26 cellular contexts compared by ENCODE assay signal in genomic region chr3:12062605-12063004, GRCh38. TPM values are rescaled to one million over a fixed set of nuclear protein-coding genes. Genes with fewer than 3 reads are reported as not detected.
DNase-seq lines count a peak whose midpoint lies in the region; ATAC-seq, FAIRE-seq and TF ChIP-seq lines count a peak whose summit lies in the region.
"Had no signal": no experiment of that assay in that cellular context is flagged by ENCODE, and none has a peak within 500 bp of the region (broad histone marks: within the 10 kb centered on the region; RNA-seq: fewer than 3 reads in every experiment).

No MANE protein-coding gene starts in this region.

- no peak for TF ChIP-seq POLR2A in HepG2 (IDR thresholded peaks at IDR 0.05; ENCODE audit: insufficient read depth in 1 of 2, low read depth in 2 of 2, low read length in 2 of 2)
- no peak for TF ChIP-seq POLR2A in right lobe of liver (IDR thresholded peaks at IDR 0.05)
- TF ChIP-seq POLR2A in K562 (conservative IDR thresholded peaks at IDR 0.05): no peak

- no peak overlapping the region for H2AFZ ChIP-seq in HepG2 (ENCODE audit: low read length)
- H2AFZ ChIP-seq in K562 (ENCODE audit: low read depth, low read length): no peak overlapping the region

- TF ChIP-seq RAD21 in HepG2 (CRISPR knock-in tag; IDR thresholded peaks at IDR 0.05): no peak
- TF ChIP-seq RAD21 in K562 (CRISPR knock-in tag; conservative IDR thresholded peaks at IDR 0.05 in 1 of 2, IDR thresholded peaks at IDR 0.05 in 1 of 2): no peak

- H3K9me1 ChIP-seq in K562 (ENCODE audit: control insufficient read depth, insufficient read depth, low read length): no peaks in the 10 kb centered on the region

- intact Hi-C loops in HepG2 (cut with micrococcal nuclease; ENCODE audit: unreplicated experiment): no loop called here
- intact Hi-C loops in right lobe of liver (cut with DNase I): no loop called here
- intact Hi-C loops in K562 (cut with micrococcal nuclease): no loop called here

- FAIRE-seq in HepG2 (lab: Jason Lieb, UNC) (no peak), K562 (lab: Jason Lieb, UNC) (no peak)
- FAIRE-seq: GM12878, GM12892, GM19239 had no signal

- no peaks in the 10 kb centered on the region; a peak in 1 of 5 replicates for H3K27me3 ChIP-seq in HepG2 (ENCODE audit: control insufficient read depth in 1 of 2, insufficient read depth in 2 of 2, low read length in 2 of 2)
- H3K27me3 ChIP-seq in right lobe of liver: no peaks in the 10 kb centered on the region
- no peaks in the 10 kb centered on the region for H3K27me3 ChIP-seq in K562 (ENCODE audit: control insufficient read depth in 2 of 2, insufficient read depth in 2 of 2, low read length in 2 of 2)
- H3K27me3 ChIP-seq: BE2C, BLaER1 had no signal

- H3K4me1 ChIP-seq in HepG2 (ENCODE audit: insufficient read depth, low read length) (no peaks in the 10 kb centered on the region), right lobe of liver (no peaks in the 10 kb centered on the region), K562 (replicated peaks in 1 of 2; ENCODE audit: control insufficient read depth in 2 of 2, insufficient read depth in 2 of 2, low read length in 2 of 2) (no peaks in the 10 kb centered on the region)
- H3K4me1 ChIP-seq: BLaER1 had no signal

- H4K20me1 ChIP-seq in HepG2 (ENCODE audit: insufficient read depth, low read length): no peaks in the 10 kb centered on the region
- no peaks in the 10 kb centered on the region for H4K20me1 ChIP-seq in K562 (replicated peaks; ENCODE audit: control insufficient read depth, insufficient read depth, low read length)
- H4K20me1 ChIP-seq: BLaER1 had no signal

- DNase-seq in HepG2 (ENCODE audit: low spot score): no peak
- no peak for DNase-seq in right lobe of liver
- peak; percentile 41 for DNase-seq in NCI-H526 treated with DMSO at 0.1 percent for 48 hours (lab: John Stamatoyannopoulos, UW)
- no peak for DNase-seq in K562 (ENCODE audit: extremely low read depth in 1 of 4, low spot score in 3 of 4)
- DNase-seq: ACHN; BE2C; C1 segment of cervical spinal cord; CD4-positive, alpha-beta memory T cell; CD4-positive, CD25-positive, alpha-beta regulatory T cell; CD8-positive, alpha-beta memory T cell; COR-L47; DMS 273 treated with DMSO at 0.1 percent for 48 hours; DMS153; DMS53; DMS79; DND-41; EL; GDM1 had no signal

- no peak overlapping the region for H3K9ac ChIP-seq in HepG2 (ENCODE audit: insufficient read depth, low read depth, low read length)
- no peak overlapping the region for H3K9ac ChIP-seq in K562 (ENCODE audit: insufficient read depth in 1 of 2, low read depth in 2 of 2, low read length in 2 of 2)
- H3K9ac ChIP-seq: BLaER1 had no signal

- TF ChIP-seq EP300 in HepG2 (IDR thresholded peaks at IDR 0.05; ENCODE audit: low read depth in 2 of 2, low read length in 2 of 2) (no peak), HepG2 (CRISPR knock-in tag; IDR thresholded peaks at IDR 0.05; ENCODE audit: borderline replicate concordance) (no peak), K562 (IDR thresholded peaks at IDR 0.05; ENCODE audit: low read length) (no peak)

- H3K4me2 ChIP-seq in HepG2 (ENCODE audit: low read depth, low read length) (no peak overlapping the region), K562 (ENCODE audit: insufficient read depth, low read length) (no peak overlapping the region)
- H3K4me2 ChIP-seq: BLaER1 had no signal

- H3K4me3 ChIP-seq in HepG2 (replicated peaks in 1 of 3; ENCODE audit: insufficient read depth in 1 of 3, low read depth in 2 of 3, low read length in 3 of 3) (no peak overlapping the region), right lobe of liver (no peak overlapping the region), K562 (no peak overlapping the region)
- H3K4me3 ChIP-seq: BLaER1, GM12878 had no signal

- CTCF ChIA-PET in HepG2 (lab: Yijun Ruan, JAX; ENCODE audit: low intra/inter-chr PET ratio, low total read pairs): no interaction called here
- CTCF ChIA-PET in K562 (lab: Yijun Ruan, JAX; ENCODE audit: low intra/inter-chr PET ratio): no interaction called here

- no TSS peak for BruUV-seq in HepG2 (replicated peaks; lab: Mats Ljungman, UMichigan)
- no TSS peak for BruUV-seq in K562 (replicated peaks; lab: Mats Ljungman, UMichigan)

- no peaks in the 10 kb centered on the region for H3K79me2 ChIP-seq in HepG2 (ENCODE audit: insufficient read depth, low read length)
- no peaks in the 10 kb centered on the region for H3K79me2 ChIP-seq in K562 (ENCODE audit: control insufficient read depth, insufficient read depth, low read length)

- TF ChIP-seq CTCF in HepG2 (CRISPR knock-in tag; IDR thresholded peaks at IDR 0.05) (no peak), right lobe of liver (IDR thresholded peaks at IDR 0.05) (no peak), K562 (IDR thresholded peaks at IDR 0.05 in 2 of 3, conservative IDR thresholded peaks at IDR 0.05 in 1 of 3; ENCODE audit: insufficient read depth in 2 of 3, low read depth in 1 of 3, low read length in 3 of 3) (no peak)

- 42% methylated on average over 2 of the region's 2 CpGs for WGBS in HepG2 (ENCODE audit: low lambda C conversion rate)
- WGBS in right lobe of liver (ENCODE audit: insufficient coverage, low coverage, low lambda C conversion rate, missing lambda C conversion rate): 67% methylated on average over 2 of the region's 2 CpGs
- WGBS in K562 (ENCODE audit: insufficient coverage, low coverage, missing lambda C conversion rate): 0% methylated on average over 2 of the region's 2 CpGs

- POLR2A ChIA-PET in HepG2 (lab: Yijun Ruan, JAX): no interaction called here
- POLR2A ChIA-PET in K562 (lab: Yijun Ruan, JAX): no interaction called here

- ATAC-seq in HepG2 (no peak), right lobe of liver (no peak), K562 (no peak), GM18498 (IDR thresholded peaks at IDR 0.05; ENCODE audit: unreplicated experiment) (no peak), HG03460 (IDR thresholded peaks at IDR 0.05; ENCODE audit: unreplicated experiment) (no peak)
- ATAC-seq: GM12878 had no signal

- in situ Hi-C loops in HepG2 (cut with HindIII; ENCODE audit: extremely low pct_ligation_motif_present, low pct_unique_long_range_greater_than_20kb): no loop called here
- in situ Hi-C loops in K562 (cut with MboI): no loop called here

- H3K27ac ChIP-seq in HepG2 (ENCODE audit: extremely low read length, insufficient read depth, low read length) (no peak overlapping the region), right lobe of liver (no peak overlapping the region), K562 (ENCODE audit: extremely low read depth, low read depth, low read length) (no peak overlapping the region)
- H3K27ac ChIP-seq: 22Rv1, BLaER1 had no signal

- H3K36me3 ChIP-seq in HepG2 (replicated peaks in 1 of 2; ENCODE audit: control insufficient read depth in 1 of 2, insufficient read depth in 2 of 2, low read length in 2 of 2) (no peaks in the 10 kb centered on the region), right lobe of liver (no peaks in the 10 kb centered on the region), K562 (ENCODE audit: control insufficient read depth, insufficient read depth, low read length) (no peaks in the 10 kb centered on the region)
- H3K36me3 ChIP-seq: BE2C, BLaER1 had no signal

- H3K9me3 ChIP-seq in HepG2 (ENCODE audit: low read length): no peaks in the 10 kb centered on the region
- no peaks in the 10 kb centered on the region for H3K9me3 ChIP-seq in right lobe of liver
- H3K9me3 ChIP-seq in K562 (replicated peaks; ENCODE audit: control insufficient read depth, insufficient read depth, low read depth, low read length): no peaks in the 10 kb centered on the region
- H3K9me3 ChIP-seq: BE2C had no signal

RNA-seq across cellular contexts. Expression of gene SYN2, which starts 58.4 kb away (rescaled TPM):
- not detected in 2 replicates for total RNA-seq in HepG2 (2016; rRNA removed; fragmentation: Illumina TruSeq; extraction: Trizol)
- not detected in 2 replicates for total RNA-seq in HepG2 (2016; cell fraction: cytosol; rRNA removed; fragmentation: Illumina TruSeq; extraction: Trizol; ENCODE audit: low read depth)
- total RNA-seq in HepG2 (2016; cell fraction: insoluble cytoplasmic fraction; rRNA removed; fragmentation: Illumina TruSeq; extraction: Trizol): not detected in 2 replicates
- not detected in 2 replicates for total RNA-seq in HepG2 (2016; cell fraction: membrane; rRNA removed; fragmentation: Illumina TruSeq; extraction: Trizol)
- not detected in 2 replicates for total RNA-seq in HepG2 (2016; cell fraction: nucleus; rRNA removed; fragmentation: Illumina TruSeq; extraction: Trizol)
- polyA plus RNA-seq in HepG2 (2011; rRNA removed): 0.03 TPM in 1 of 2 replicates, not detected in the other
- polyA plus RNA-seq in HepG2 (2011; cell fraction: cytosol; rRNA removed): not detected in 2 replicates
- polyA plus RNA-seq in HepG2 (2011; cell fraction: nucleus; rRNA removed): not detected in 2 replicates
- polyA plus RNA-seq in HepG2 (2012): not detected in 2 replicates
- not detected in 2 replicates for polyA plus RNA-seq in HepG2 (2016; cell fraction: cytosol; fragmentation: Illumina TruSeq; extraction: Trizol; ENCODE audit: low read depth)
- polyA plus RNA-seq in HepG2 (2016; cell fraction: insoluble cytoplasmic fraction; fragmentation: Illumina TruSeq; extraction: Trizol; ENCODE audit: low read depth): not detected in 2 replicates
- not detected in 2 replicates for polyA plus RNA-seq in HepG2 (2016; cell fraction: membrane; fragmentation: Illumina TruSeq; extraction: Trizol; ENCODE audit: low read depth)
- polyA plus RNA-seq in HepG2 (2016; cell fraction: nucleus; fragmentation: Illumina TruSeq; extraction: Trizol; ENCODE audit: insufficient read depth, low read depth): not detected in 2 replicates
- 0.26 TPM in 1 of 2 replicates, not detected in the other for polyA minus RNA-seq in HepG2 (2011; rRNA and poly(A)+ RNA removed; ENCODE audit: low replicate concordance)
- polyA minus RNA-seq in HepG2 (2011; cell fraction: cytosol; rRNA and poly(A)+ RNA removed): not detected in 2 replicates
- not detected in 2 replicates for polyA minus RNA-seq in HepG2 (2011; cell fraction: nucleus; rRNA and poly(A)+ RNA removed)
- not detected for total RNA-seq in right lobe of liver
- total RNA-seq in K562 (2011; cell fraction: chromatin; rRNA removed; ENCODE audit: low replicate concordance): 0.16 TPM in 1 of 2 replicates, not detected in the other
- total RNA-seq in K562 (2011; cell fraction: nucleolus; rRNA removed): not detected in 2 replicates
- total RNA-seq in K562 (2011; cell fraction: nucleoplasm; rRNA removed): not detected in 2 replicates
- total RNA-seq in K562 (2014; rRNA removed): 0.05 TPM in 1 of 2 replicates, not detected in the other
- not detected in 2 replicates for total RNA-seq in K562 (2014; rRNA removed; fragmentation: Illumina TruSeq; extraction: Trizol)
- not detected in 2 replicates for total RNA-seq in K562 (2015; rRNA removed; fragmentation: Illumina TruSeq; extraction: Trizol)
- total RNA-seq in K562 (2021): 0.09 and 0.42 TPM in 2 replicates
- not detected in 2 replicates for polyA plus RNA-seq in K562 (2011; rRNA removed)
- not detected in 2 replicates for polyA plus RNA-seq in K562 (2011; cell fraction: cytosol; rRNA removed)
- 0.17 TPM in 1 of 2 replicates, not detected in the other for polyA plus RNA-seq in K562 (2011; cell fraction: nucleus; rRNA removed)
- polyA plus RNA-seq in K562 (2012): 0.07 and 0.15 TPM in 2 replicates
- 0.07 TPM in 1 of 2 replicates, not detected in the other for polyA plus RNA-seq in K562 (2014; fragmentation: Illumina TruSeq; extraction: Trizol)
- polyA plus RNA-seq in K562 (2014; fragmentation: Nextera tagmentation; extraction: Ambion mirVana): under 1 TPM; 0.03 to 0.06 TPM
- 0.09 and 0.11 TPM in 2 replicates for polyA plus RNA-seq in K562 (2014; rRNA removed)
- polyA minus RNA-seq in K562 (2011; rRNA and poly(A)+ RNA removed): not detected in 2 replicates
- not detected in 2 replicates for polyA minus RNA-seq in K562 (2011; cell fraction: cytosol; rRNA and poly(A)+ RNA removed)
- not detected in 2 replicates for polyA minus RNA-seq in K562 (2011; cell fraction: nucleus; rRNA and poly(A)+ RNA removed)
- total RNA-seq: CD4-positive, alpha-beta memory T cell; CD4-positive, CD25-positive, alpha-beta regulatory T cell; G401; GM12878 had no signal
- polyA plus RNA-seq: CD4-positive, CD25-positive, alpha-beta regulatory T cell; CD8-positive, alpha-beta memory T cell had no signal

Comparison
In these comparisons a context has a peak if more than half of its experiments do, and no peak if none do; other contexts are left out.
1. Of the 241 proteins assayed by ChIP-seq in both HepG2 and K562: peak only in HepG2: MAFK; only in K562: none; in both: MAFF; in neither: 239.